Comparison of ENCODE assay signal across 14 cellular contexts in the genomic region with DNA sequence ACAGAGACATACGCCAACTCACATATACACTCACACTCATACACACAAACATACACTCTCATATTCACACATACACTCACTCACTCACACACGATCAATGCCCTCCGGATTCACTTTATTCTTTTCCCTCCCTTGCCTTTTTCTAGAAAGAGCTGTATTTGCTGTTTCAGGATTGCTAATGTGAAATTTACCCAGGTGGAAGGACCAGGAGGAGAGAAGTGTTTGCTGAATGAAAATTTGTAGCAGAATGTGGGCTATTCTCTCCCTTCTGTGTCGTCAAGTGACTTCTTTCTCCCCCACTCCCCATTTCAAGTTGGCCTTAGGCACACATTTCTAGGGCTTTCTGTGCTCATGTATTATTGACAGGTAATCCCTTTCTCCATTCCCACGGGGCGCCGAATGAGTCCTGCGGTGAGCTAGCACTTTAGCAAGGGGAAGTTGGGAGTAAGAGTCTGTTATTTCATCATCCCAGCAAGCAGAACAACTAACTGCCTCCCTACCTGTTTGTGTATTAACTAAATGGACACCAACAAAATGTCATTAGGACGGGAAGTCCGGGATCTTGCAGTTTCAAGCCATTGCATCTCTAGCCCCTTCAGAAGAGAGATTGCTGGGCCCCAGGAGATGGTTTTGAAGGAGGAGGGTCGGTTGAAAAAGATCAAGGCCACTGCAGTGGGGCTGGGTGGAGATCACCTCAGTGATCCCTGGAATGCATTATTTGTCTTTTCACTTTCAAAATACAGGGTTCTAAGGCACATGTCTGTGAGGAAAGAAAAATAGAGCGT.
A peak's percentile ranks its signal among the peaks of the same experiment; 100 is the strongest.
DNase-seq lines count a peak whose midpoint lies in the region; ATAC-seq and TF ChIP-seq lines count a peak whose summit lies in the region.
"Had no signal": no experiment of that assay in that cellular context is flagged by ENCODE, and none has a peak within 500 bp of the region (broad histone marks: within the 10 kb centered on the region; RNA-seq: fewer than 3 reads in every experiment).

No MANE protein-coding gene starts in this region.

- H4K20me1 ChIP-seq in neural progenitor cell (ENCODE audit: low read depth), result no peaks in the 10 kb centered on the region

- intact Hi-C loops in aorta (cut with DNase I), result no loop called here
- intact Hi-C loops in gastrocnemius medialis (cut with DNase I; ENCODE audit: low total_unique reads), result no loop called here

- TF ChIP-seq CTCF in HL-60 (IDR thresholded peaks at IDR 0.05; ENCODE audit: insufficient read depth, low read length) (no peak), glutamatergic neuron (IDR thresholded peaks at IDR 0.05; ENCODE audit: partially characterized antibody, unreplicated experiment) (no peak), neural progenitor cell (IDR thresholded peaks at IDR 0.05) (no peak), gastrocnemius medialis (IDR thresholded peaks at IDR 0.05 in 4 of 5, conservative IDR thresholded peaks at IDR 0.05 in 1 of 5) (no peak)

- in situ Hi-C loops in gastrocnemius medialis (cut with MboI; ENCODE audit: low sequenced_read_pairs in 4 of 4), result no loop called here

- no peak for TF ChIP-seq POLR2A in gastrocnemius medialis (IDR thresholded peaks at IDR 0.05)

- H3K27ac ChIP-seq in HL-60 (replicated peaks), result peak overlapping the region; percentile 92
- H3K27ac ChIP-seq in neural progenitor cell, result peak overlapping the region; percentile 91
- H3K27ac ChIP-seq in aorta (ENCODE audit: low read depth in 1 of 2, low read length in 2 of 2), result no peak overlapping the region
- no peak overlapping the region for H3K27ac ChIP-seq in gastrocnemius medialis
- H3K27ac ChIP-seq: C4-2B, GM23248 had no signal

- H2AFZ ChIP-seq in neural progenitor cell (replicated peaks), result peak overlapping the region; percentile 36
- H2AFZ ChIP-seq: GM23248 had no signal

- no peaks in the 10 kb centered on the region for H3K79me2 ChIP-seq in neural progenitor cell (ENCODE audit: low read depth)

- H3K9me3 ChIP-seq in neural progenitor cell (ENCODE audit: low read depth), result no peaks in the 10 kb centered on the region
- H3K9me3 ChIP-seq in aorta (ENCODE audit: control insufficient read depth, low read length), result peaks cover 4% of the 10 kb centered on the region
- no peaks in the 10 kb centered on the region for H3K9me3 ChIP-seq in gastrocnemius medialis

- peak overlapping the region; percentile 78 for H3K4me2 ChIP-seq in neural progenitor cell

- H3K27me3 Mint-ChIP-seq in glutamatergic neuron (ENCODE audit: unreplicated experiment), result peaks cover 5% of the 10 kb centered on the region
- peaks cover 9% of the 10 kb centered on the region for H3K27me3 Mint-ChIP-seq in neural progenitor cell (ENCODE audit: insufficient read depth, low read depth)

- H3K27ac Mint-ChIP-seq in glutamatergic neuron (ENCODE audit: unreplicated experiment) (peak overlapping the region; percentile 92), neural progenitor cell (peak overlapping the region; percentile 9)
- H3K27ac Mint-ChIP-seq: natural killer cell had no signal

- H3K9me3 Mint-ChIP-seq in glutamatergic neuron (ENCODE audit: unreplicated experiment), result peaks cover 11% of the 10 kb centered on the region
- H3K9me3 Mint-ChIP-seq in neural progenitor cell, result peaks cover 5% of the 10 kb centered on the region

- H3K36me3 ChIP-seq in neural progenitor cell (no peaks in the 10 kb centered on the region), aorta (ENCODE audit: control insufficient read depth in 1 of 2, insufficient read depth in 2 of 2, low read length in 1 of 2) (no peaks in the 10 kb centered on the region), gastrocnemius medialis (no peaks in the 10 kb centered on the region)

- ATAC-seq in aorta (ENCODE audit: low FRiP score) (no peak), GM19397 (IDR thresholded peaks at IDR 0.05; ENCODE audit: unreplicated experiment) (no peak), HG03469 (IDR thresholded peaks at IDR 0.05; ENCODE audit: unreplicated experiment) (no peak), gastrocnemius medialis (no peak)
- ATAC-seq: natural killer cell had no signal

- H3K27me3 ChIP-seq in HL-60 (ENCODE audit: insufficient read depth, poor library complexity, severe bottlenecking) (no peaks in the 10 kb centered on the region), neural progenitor cell (no peaks in the 10 kb centered on the region), aorta (ENCODE audit: control insufficient read depth in 1 of 2, insufficient read depth in 2 of 2, low read length in 1 of 2) (peaks cover 0 to 3% of the 10 kb centered on the region in 2 donors), gastrocnemius medialis (peaks cover 0 to 4% (median 0%) of the 10 kb centered on the region in 3 donors)

- H3K4me3 ChIP-seq in HL-60 (replicated peaks; ENCODE audit: insufficient read depth, low read length), result no peak overlapping the region
- H3K4me3 ChIP-seq in neural progenitor cell, result peak overlapping the region; percentile 38
- H3K4me3 ChIP-seq in aorta (ENCODE audit: low read length in 2 of 2), result no peak overlapping the region
- no peak overlapping the region for H3K4me3 ChIP-seq in gastrocnemius medialis
- H3K4me3 ChIP-seq: GM23248 had no signal

- H3K4me1 ChIP-seq in neural progenitor cell, result peaks cover 51% of the 10 kb centered on the region
- no peaks in the 10 kb centered on the region for H3K4me1 ChIP-seq in aorta (ENCODE audit: control insufficient read depth in 1 of 2, insufficient read depth in 2 of 2, low read length in 2 of 2)
- no peaks in the 10 kb centered on the region for H3K4me1 ChIP-seq in gastrocnemius medialis

- peaks cover 50% of the 10 kb centered on the region for H3F3A ChIP-seq in neural progenitor cell (ENCODE audit: low read depth)

- DNase-seq in HL-60 (ENCODE audit: low read depth in 1 of 2, low spot score in 1 of 2) (peak; percentile 68 to 88), NOMO-1 treated with DMSO at 0.1 percent for 48 hours (lab: John Stamatoyannopoulos, UW; ENCODE audit: unreplicated experiment) (peak; percentile 83), glutamatergic neuron (peak; percentile 76), neural progenitor cell (ENCODE audit: low spot score) (peak; percentile 48), aorta (no peak), gastrocnemius medialis (no peak)
- DNase-seq: activated CD4-positive, alpha-beta T cell treated with anti-CD3 and anti-CD28 coated beads for 48 hours; dorsolateral prefrontal cortex; GM23248; natural killer cell; NCI-H1105 had no signal

- 77 to 82% methylated on average over 12 of the region's 12 CpGs for WGBS in aorta, 2 donors

- peaks cover 7% of the 10 kb centered on the region for H3K36me3 Mint-ChIP-seq in glutamatergic neuron (ENCODE audit: unreplicated experiment)
- H3K36me3 Mint-ChIP-seq in neural progenitor cell, result peaks cover 2% of the 10 kb centered on the region
- H3K36me3 Mint-ChIP-seq: natural killer cell had no signal

- peak overlapping the region; percentile 74 for H3K4me3 Mint-ChIP-seq in glutamatergic neuron (ENCODE audit: unreplicated experiment)
- no peak overlapping the region for H3K4me3 Mint-ChIP-seq in neural progenitor cell
- H3K4me3 Mint-ChIP-seq: natural killer cell had no signal

- H3K4me1 Mint-ChIP-seq in glutamatergic neuron (ENCODE audit: low read depth, unreplicated experiment) (peaks cover 60% of the 10 kb centered on the region), neural progenitor cell (peaks cover 33% of the 10 kb centered on the region)
- H3K4me1 Mint-ChIP-seq: natural killer cell had no signal

- H3K9ac ChIP-seq in neural progenitor cell, result no peak overlapping the region
- H3K9ac ChIP-seq: GM23248 had no signal

Comparison
In these comparisons a context has a peak if more than half of its experiments do, and no peak if none do; other contexts are left out.
1. DNase-seq: peak in HL-60 (2 of 2), NOMO-1 treated with DMSO at 0.1 percent for 48 hours (single experiment), glutamatergic neuron (single experiment) and neural progenitor cell (single experiment); none in aorta (0 of 2) and gastrocnemius medialis (0 of 2).
2. H3K27ac ChIP-seq: peak in HL-60 (single experiment) and neural progenitor cell (single experiment); none in aorta (0 of 2) and gastrocnemius medialis (0 of 4).